ENCODE assay signal across 19 cellular contexts in genomic region chr13:30639671-30640070, GRCh38. TPM values are rescaled to one million over a fixed set of nuclear protein-coding genes. Genes with fewer than 3 reads are reported as not detected.
A peak's percentile ranks its signal among the peaks of the same experiment; 100 is the strongest.
DNase-seq lines count a peak whose midpoint lies in the region; ATAC-seq, FAIRE-seq and TF ChIP-seq lines count a peak whose summit lies in the region.
"Had no signal": no experiment of that assay in that cellular context is flagged by ENCODE, and none has a peak within 500 bp of the region (broad histone marks: within the 10 kb centered on the region; RNA-seq: fewer than 3 reads in every experiment).

No MANE protein-coding gene starts in this region.

- H3K79me2 ChIP-seq in astrocyte (ENCODE audit: insufficient read depth, low read length), result peaks cover 78% of the 10 kb centered on the region

- no peak overlapping the region for H3K4me3 Mint-ChIP-seq in astrocyte (ENCODE audit: unreplicated experiment)
- H3K4me3 Mint-ChIP-seq: CD4-positive, alpha-beta memory T cell had no signal

- no peak overlapping the region for H3K9ac ChIP-seq in astrocyte (ENCODE audit: low read length)

- peak; percentile 34 for ATAC-seq in sciatic nerve
- ATAC-seq: HCT116, K562, PC-3 had no signal

- no peaks in the 10 kb centered on the region for H3K9me3 Mint-ChIP-seq in astrocyte (ENCODE audit: unreplicated experiment)
- H3K9me3 Mint-ChIP-seq: CD4-positive, alpha-beta memory T cell had no signal

- H2AFZ ChIP-seq in astrocyte (ENCODE audit: low read depth, low read length), result no peak overlapping the region

- no peak overlapping the region for H3K4me2 ChIP-seq in astrocyte (ENCODE audit: low read length)

- H3K27ac ChIP-seq in astrocyte (ENCODE audit: low read depth, low read length) (no peak overlapping the region), esophagus squamous epithelium (no peak overlapping the region)
- H3K27ac ChIP-seq: RWPE1 had no signal

- 91 to 92% methylated on average over 4 of the region's 4 CpGs for WGBS in esophagus squamous epithelium, 2 donors

- peaks cover 60% of the 10 kb centered on the region for H4K20me1 ChIP-seq in astrocyte (ENCODE audit: insufficient read depth, low read length)

- H3K27ac Mint-ChIP-seq in astrocyte (ENCODE audit: unreplicated experiment), result no peak overlapping the region

- H3K4me3 ChIP-seq in astrocyte (ENCODE audit: insufficient read depth, low read depth, low read length) (no peak overlapping the region), fibroblast of pulmonary artery (replicated peaks; ENCODE audit: low read depth, low read length) (no peak overlapping the region), foreskin fibroblast (ENCODE audit: low read depth in 1 of 2, low read length in 2 of 2) (no peak overlapping the region), esophagus squamous epithelium (no peak overlapping the region)
- H3K4me3 ChIP-seq: K562 had no signal

- TF ChIP-seq POLR2A in esophagus squamous epithelium (IDR thresholded peaks at IDR 0.05), result no peak

- no peaks in the 10 kb centered on the region for H3K27me3 ChIP-seq in astrocyte (ENCODE audit: insufficient read depth, low read length)
- H3K27me3 ChIP-seq in esophagus squamous epithelium, result no peaks in the 10 kb centered on the region
- H3K27me3 ChIP-seq: BE2C had no signal

- H3K9me3 ChIP-seq in astrocyte (ENCODE audit: insufficient read depth, low read depth, low read length) (no peaks in the 10 kb centered on the region), esophagus squamous epithelium (no peaks in the 10 kb centered on the region)
- H3K9me3 ChIP-seq: BE2C had no signal

- DNase-seq in EH (ENCODE audit: low read depth) (peak; percentile 25), astrocyte (ENCODE audit: low read depth) (peak; percentile 64), fibroblast of pulmonary artery (ENCODE audit: low read depth) (peak; percentile 80), sciatic nerve (ENCODE audit: low spot score) (no peak), foreskin fibroblast (no peak), esophagus squamous epithelium (lab: John Stamatoyannopoulos, UW) (no peak), ecto neural progenitor cell (ENCODE audit: low spot score) (no peak), cortex of kidney (lab: John Stamatoyannopoulos, UW) (no peak)
- DNase-seq: BE2C; Calu3; CD4-positive, alpha-beta memory T cell; DMS53; NCI-H1436 treated with DMSO at 0.1 percent for 48 hours; NCI-H2029 treated with DMSO at 0.1 percent for 48 hours; NCI-H748 treated with DMSO at 0.1 percent for 48 hours; PC-3 had no signal

- H3K4me1 Mint-ChIP-seq in astrocyte (ENCODE audit: low read depth, unreplicated experiment), result peaks cover 3% of the 10 kb centered on the region

- FAIRE-seq in astrocyte (lab: Jason Lieb, UNC), result no peak
- FAIRE-seq: K562 had no signal

- peaks cover 5% of the 10 kb centered on the region for H3K4me1 ChIP-seq in astrocyte (ENCODE audit: insufficient read depth, low read length)
- H3K4me1 ChIP-seq in esophagus squamous epithelium, result peaks cover 0 to 27% (median 0%) of the 10 kb centered on the region in 3 donors

- TF ChIP-seq CTCF in astrocyte (IDR thresholded peaks at IDR 0.05; ENCODE audit: insufficient read depth, low read depth, low read length) (no peak), fibroblast of pulmonary artery (IDR thresholded peaks at IDR 0.05; ENCODE audit: low read length, missing control alignments) (no peak), foreskin fibroblast (IDR thresholded peaks at IDR 0.05; ENCODE audit: low read depth, low read length) (no peak), esophagus squamous epithelium (IDR thresholded peaks at IDR 0.05) (no peak)

- peaks cover 8% of the 10 kb centered on the region for H3K36me3 Mint-ChIP-seq in astrocyte (ENCODE audit: low read depth, unreplicated experiment)

- H3K36me3 ChIP-seq in astrocyte (ENCODE audit: insufficient read depth, low read length), result peaks cover 25% of the 10 kb centered on the region
- H3K36me3 ChIP-seq in esophagus squamous epithelium, result peaks cover 0 to 67% (median 12%) of the 10 kb centered on the region in 3 donors

- no peaks in the 10 kb centered on the region for H3K27me3 Mint-ChIP-seq in astrocyte (ENCODE audit: low read depth, unreplicated experiment)
- H3K27me3 Mint-ChIP-seq: CD4-positive, alpha-beta memory T cell had no signal

- intact Hi-C loops in sciatic nerve (cut with DNase I), result no loop called here
- intact Hi-C loops in esophagus squamous epithelium (cut with DNase I), result no loop called here

RNA-seq across cellular contexts. Expression of gene USPL1, which starts 22.0 kb away (rescaled TPM):
- total RNA-seq in astrocyte, result 27.4 and 29.6 TPM in 2 replicates
- total RNA-seq in sciatic nerve, result 24.3 TPM
- total RNA-seq in esophagus squamous epithelium, result 10 to 100 TPM in 2 of 4 donors, 1 to 10 TPM in 2; 8.4 to 19.1 (median 10.6) TPM

Comparison
In these comparisons a context has a peak if more than half of its experiments do, and no peak if none do; other contexts are left out.
1. DNase-seq: peak in EH (single experiment), astrocyte (single experiment) and fibroblast of pulmonary artery (single experiment); none in sciatic nerve (single experiment), foreskin fibroblast (0 of 2), esophagus squamous epithelium (single experiment), ecto neural progenitor cell (single experiment) and cortex of kidney (single experiment).